1 cellular context compared by ENCODE assay signal in genomic region chr19:48618916-48619691, GRCh38.
A peak's percentile ranks its signal among the peaks of the same experiment; 100 is the strongest.
TF ChIP-seq lines count a peak whose summit lies in the region.

TSS of gene RPL18 (minus strand) at chr19:48619178. CDS start at chr19:48619143, 35 bp downstream.
TSS of gene SPHK2 (plus strand) at chr19:48619506. CDS start at chr19:48620515, 1,009 bp downstream.

TF ChIP-seq in SK-N-SH, 30 proteins besides CTCF, POLR2A, EP300 and RAD21 (continued from another document):
- TF ChIP-seq REST (IDR thresholded peaks at IDR 0.05; ENCODE audit: low read depth, low read length) (peak; percentile 71; the same call in 1 of the 2 replicates), RCOR1 (IDR thresholded peaks at IDR 0.05; ENCODE audit: low read length) (peak; percentile 93), FOXJ3 (CRISPR knock-in tag; IDR thresholded peaks at IDR 0.05) (peak; percentile 86), NFIC (IDR thresholded peaks at IDR 0.05; ENCODE audit: borderline replicate concordance) (no peak), FOSL2 (IDR thresholded peaks at IDR 0.05; ENCODE audit: borderline replicate concordance, low read depth) (no peak; the same call in 1 of the 2 replicates)
